8 cellular contexts compared by ENCODE assay signal in genomic region chr7:1412322-1413261, GRCh38. TPM values are rescaled to one million over a fixed set of nuclear protein-coding genes. Genes with fewer than 3 reads are reported as not detected.
A peak's percentile ranks its signal among the peaks of the same experiment; 100 is the strongest.
DNase-seq lines count a peak whose midpoint lies in the region; ATAC-seq and TF ChIP-seq lines count a peak whose summit lies in the region.

No MANE protein-coding gene starts in this region.

- H3K9me3 Mint-ChIP-seq in activated T-cell treated with anti-CD3 and anti-CD28 coated beads, Interleukin-2, amount 50 U/mL, for 24 hours: no peaks in the 10 kb centered on the region
- no peaks in the 10 kb centered on the region for H3K9me3 Mint-ChIP-seq in naive thymus-derived CD8-positive, alpha-beta T cell

- H3K27me3 ChIP-seq in Peyer's patch: peaks cover 0 to 12% of the 10 kb centered on the region in 2 donors

- H3K4me3 Mint-ChIP-seq in activated T-cell treated with anti-CD3 and anti-CD28 coated beads, Interleukin-2, amount 50 U/mL, for 24 hours: peak overlapping the region; percentile 27
- H3K4me3 Mint-ChIP-seq in naive thymus-derived CD8-positive, alpha-beta T cell: peak overlapping the region in 9 of 10 donors; percentile 50 to 78 (median 64)

- CTCF ChIA-PET in AG04449 (lab: Yijun Ruan, JAX): interaction anchor here (0.8 to 4.7 kb wide), 14 partner anchors 10 to 235 kb away, joined by 3 to 39 read pairs (median 4); no protein-coding TSS in a partner anchor

- H3K27me3 Mint-ChIP-seq in activated T-cell treated with anti-CD3 and anti-CD28 coated beads, Interleukin-2, amount 50 U/mL, for 24 hours: peaks cover 10% of the 10 kb centered on the region
- H3K27me3 Mint-ChIP-seq in naive thymus-derived CD8-positive, alpha-beta T cell: peaks cover 5 to 15% (median 9%) of the 10 kb centered on the region in 5 donors

- H3K27ac ChIP-seq in Peyer's patch: no peak overlapping the region

- H3K36me3 ChIP-seq in Peyer's patch: no peaks in the 10 kb centered on the region

- no peaks in the 10 kb centered on the region for H3K36me3 Mint-ChIP-seq in activated T-cell treated with anti-CD3 and anti-CD28 coated beads, Interleukin-2, amount 50 U/mL, for 24 hours (ENCODE audit: low read depth)
- no peaks in the 10 kb centered on the region for H3K36me3 Mint-ChIP-seq in naive thymus-derived CD8-positive, alpha-beta T cell

- H3K4me1 ChIP-seq in Peyer's patch: peaks cover 0 to 8% (median 6%) of the 10 kb centered on the region in 4 donors

- peaks cover 14% of the 10 kb centered on the region for H3K4me1 Mint-ChIP-seq in activated T-cell treated with anti-CD3 and anti-CD28 coated beads, Interleukin-2, amount 50 U/mL, for 24 hours (ENCODE audit: low read depth)
- peaks cover 10 to 19% (median 12%) of the 10 kb centered on the region in 4 donors for H3K4me1 Mint-ChIP-seq in naive thymus-derived CD8-positive, alpha-beta T cell

- peaks cover 0 to 5% (median 0%) of the 10 kb centered on the region in 4 donors for H3K9me3 ChIP-seq in Peyer's patch

- ATAC-seq in GM19035 (IDR thresholded peaks at IDR 0.05; ENCODE audit: unreplicated experiment): peak; percentile 64
- ATAC-seq in esophagus mucosa: peak; percentile 93
- ATAC-seq in naive thymus-derived CD8-positive, alpha-beta T cell: peak; percentile 81 to 83

- no peak for TF ChIP-seq POLR2A in Peyer's patch (IDR thresholded peaks at IDR 0.05)

- TF ChIP-seq CTCF in AG04449 (IDR thresholded peaks at IDR 0.05; ENCODE audit: insufficient read depth, low read length, missing control alignments) (peak; percentile 78), Peyer's patch (IDR thresholded peaks at IDR 0.05) (peak; percentile 46 to 90 (median 81))

- no peak overlapping the region for H3K27ac Mint-ChIP-seq in activated T-cell treated with anti-CD3 and anti-CD28 coated beads, Interleukin-2, amount 50 U/mL, for 24 hours
- H3K27ac Mint-ChIP-seq in naive thymus-derived CD8-positive, alpha-beta T cell: peak overlapping the region in 7 of 10 donors; percentile 34 to 89 (median 58)

- no peak for DNase-seq in AG04449 (ENCODE audit: low read depth, low spot score)
- peak; percentile 38 to 60 for DNase-seq in Kasumi-1 (lab: John Stamatoyannopoulos, UW)
- peak; percentile 75 to 94 (median 92) for DNase-seq in Peyer's patch
- DNase-seq in activated T-cell treated with anti-CD3 and anti-CD28 coated beads, Interleukin-2, amount 50 U/mL, for 24 hours: peak; percentile 95
- peak; percentile 84 to 99 (median 92) for DNase-seq in naive thymus-derived CD8-positive, alpha-beta T cell
- peak; percentile 72 to 77 for DNase-seq in stimulated activated CD8-positive, alpha-beta memory T cell treated with anti-CD3 and anti-CD28 coated beads, Interleukin-7, amount 100 ng/mL, for 48 hours (ENCODE audit: extremely low read depth in 1 of 2, low read depth in 1 of 2)

- H3K4me3 ChIP-seq in AG04449 (ENCODE audit: low read depth, low read length) (no peak overlapping the region; the same call in 1 of the 2 replicates), Peyer's patch (peak overlapping the region in 1 of 4 donors; percentile 15)

- POLR2A ChIA-PET in AG04449 (lab: Yijun Ruan, JAX): no interaction called here
- POLR2A ChIA-PET in naive thymus-derived CD8-positive, alpha-beta T cell (lab: Charles Lee): interaction anchor here (0.5 kb wide), 1 partner anchor 288 kb away, joined by 3 read pairs; no protein-coding TSS in a partner anchor

RNA-seq across cellular contexts. Expression of gene MICALL2, which starts 46.7 kb away (rescaled TPM):
- total RNA-seq in Peyer's patch (100 to 1,000 TPM; 111 to 272 (median 209) TPM), esophagus mucosa (16.1 TPM)
- total RNA-seq in naive thymus-derived CD8-positive, alpha-beta T cell: 1 to 10 TPM; 3.5 to 4.6 TPM
- 1 to 10 TPM in 1 of 3 donors, under 1 TPM in 1, not detected in 1; 0.85 to 1.5 TPM for polyA plus RNA-seq in naive thymus-derived CD8-positive, alpha-beta T cell
